Comparison of ENCODE assay signal across 28 cellular contexts in the genomic region with DNA sequence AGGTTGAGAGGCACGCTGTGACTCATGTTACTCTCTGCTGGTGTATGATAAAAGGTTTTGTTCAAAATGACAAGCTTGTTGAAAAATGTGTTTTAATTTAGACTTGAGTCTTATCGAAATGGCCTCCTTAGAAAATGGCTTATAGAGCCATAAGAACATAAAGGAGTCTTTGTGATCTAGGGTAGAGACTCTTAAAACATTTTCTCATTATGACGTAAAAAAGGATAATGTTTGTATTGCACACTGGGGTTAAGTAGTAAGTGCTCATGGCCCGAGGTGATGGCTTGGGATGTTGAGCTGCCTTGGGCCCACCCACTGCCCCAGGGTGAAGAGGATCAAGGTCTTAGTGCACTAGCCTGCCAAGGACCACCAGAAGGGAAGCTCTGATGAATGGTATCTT.
"Had no signal": no experiment of that assay in that cellular context is flagged by ENCODE, and none has a peak within 500 bp of the region (broad histone marks: within the 10 kb centered on the region; RNA-seq: fewer than 3 reads in every experiment).

No MANE protein-coding gene starts in this region.

- FAIRE-seq: colon had no signal

- H3K4me1 ChIP-seq: ascending aorta, breast epithelium, gastrocnemius medialis had no signal

- H3K4me3 ChIP-seq: ascending aorta, breast epithelium, gastrocnemius medialis, heart left ventricle had no signal

- DNase-seq: activated CD4-positive, alpha-beta memory T cell treated with anti-CD3 and anti-CD28 coated beads for 36 hours; activated CD4-positive, alpha-beta T cell treated with anti-CD3 and anti-CD28 coated beads for 36 hours; activated CD4-positive, alpha-beta T cell treated with anti-CD3 and anti-CD28 coated beads, Interleukin-2, amount 10 ng/mL, durations not matched to agents 24 days and 14 days; activated CD4-positive, CD25-positive, alpha-beta regulatory T cell; activated CD4-positive, CD25-positive, alpha-beta regulatory T cell treated with anti-CD3 and anti-CD28 coated beads, Interleukin-2, amount 50 U/mL, for 72 hours; activated CD8-positive, alpha-beta memory T cell treated with anti-CD3 and anti-CD28 coated beads, Interleukin-2, amount 50 U/mL, for 48 hours; activated CD8-positive, alpha-beta T cell treated with anti-CD3 and anti-CD28 coated beads, Interleukin-2, amount 10 ng/mL, durations not matched to agents 7 days and 5 days; activated gamma-delta T cell; activated naive CD4-positive, alpha-beta T cell; activated naive CD4-positive, alpha-beta T cell treated with anti-CD3 and anti-CD28 coated beads, Interleukin-2, amount 10 ng/mL, durations not matched to agents 7 days and 5 days; activated naive CD8-positive, alpha-beta T cell treated with anti-CD3 and anti-CD28 coated beads, Interleukin-2, amount 10 ng/mL, durations not matched to agents 7 days and 5 days; activated T-cell treated with anti-CD3 and anti-CD28 coated beads for 4 hours; activated T-cell treated with anti-CD3 and anti-CD28 coated beads, Interleukin-2, amount 50 U/mL, for 24 hours; activated T-cell treated with anti-CD3 and anti-CD28 coated beads, Interleukin-2, amount 50 U/mL, for 72 hours; cortex of kidney; dermis blood vessel endothelial cell; effector CD4-positive, alpha-beta T cell; effector memory CD8-positive, alpha-beta T cell; foreskin fibroblast; gastrocnemius medialis; glutamatergic neuron; heart left ventricle; T-helper 2 cell had no signal

- H3K27ac ChIP-seq: ascending aorta, breast epithelium, gastrocnemius medialis, heart left ventricle had no signal

- H3K9me3 ChIP-seq: ascending aorta, breast epithelium, gastrocnemius medialis had no signal

- H3K27me3 ChIP-seq: ascending aorta, breast epithelium, gastrocnemius medialis, heart left ventricle had no signal

- H3K36me3 ChIP-seq: ascending aorta, breast epithelium, gastrocnemius medialis had no signal

- ATAC-seq: activated CD4-positive, alpha-beta T cell treated with anti-CD3 and anti-CD28 coated beads for 36 hours; activated CD8-positive, alpha-beta T cell treated with anti-CD3 and anti-CD28 coated beads, Interleukin-2, amount 10 ng/mL, durations not matched to agents 7 days and 5 days; activated naive CD4-positive, alpha-beta T cell treated with anti-CD3 and anti-CD28 coated beads, Interleukin-2, amount 50 U/mL, for 72 hours; activated T-cell treated with anti-CD3 and anti-CD28 coated beads, Interleukin-2, amount 50 U/mL, for 72 hours; effector memory CD8-positive, alpha-beta T cell; esophagus mucosa; gastrocnemius medialis; heart left ventricle had no signal
